ENCODE assay signal across 17 cellular contexts in genomic region chr21:14684071-14684470, GRCh38.
A peak's percentile ranks its signal among the peaks of the same experiment; 100 is the strongest.
DNase-seq lines count a peak whose midpoint lies in the region; ATAC-seq and TF ChIP-seq lines count a peak whose summit lies in the region.
"Had no signal": no experiment of that assay in that cellular context is flagged by ENCODE, and none has a peak within 500 bp of the region (broad histone marks: within the 10 kb centered on the region; RNA-seq: fewer than 3 reads in every experiment).

No MANE protein-coding gene starts in this region.

- H3K27ac Mint-ChIP-seq in IgD-negative memory B cell: peak overlapping the region; percentile 61 to 87 (median 76)
- peak overlapping the region; percentile 49 for H3K27ac Mint-ChIP-seq in nephron progenitor cell
- peak overlapping the region in 1 of 6 donors; percentile 18 for H3K27ac Mint-ChIP-seq in immature natural killer cell
- H3K27ac Mint-ChIP-seq: activated naive CD8-positive, alpha-beta T cell treated with anti-CD3 and anti-CD28 coated beads, Interleukin-2, amount 50 U/mL, for 24 hours; mesothelial cell of epicardium had no signal

- H3K4me1 Mint-ChIP-seq in IgD-negative memory B cell (peaks cover 59 to 68% (median 67%) of the 10 kb centered on the region in 3 donors), nephron progenitor cell (peaks cover 10% of the 10 kb centered on the region), immature natural killer cell (peaks cover 19 to 21% of the 10 kb centered on the region in 2 donors)
- H3K4me1 Mint-ChIP-seq: mesothelial cell of epicardium had no signal

- H3K9me3 Mint-ChIP-seq in IgD-negative memory B cell (peaks cover 0 to 2% (median 0%) of the 10 kb centered on the region in 3 donors), nephron progenitor cell (no peaks in the 10 kb centered on the region), immature natural killer cell (no peaks in the 10 kb centered on the region)
- H3K9me3 Mint-ChIP-seq: CD8-positive, alpha-beta T cell; mesothelial cell of epicardium had no signal

- DNase-seq in nephron progenitor cell: no peak
- no peak for DNase-seq in NCI-H82 (lab: John Stamatoyannopoulos, UW)
- no peak for DNase-seq in H4 (ENCODE audit: low spot score)
- DNase-seq in immature natural killer cell: no peak
- DNase-seq: activated naive CD8-positive, alpha-beta T cell treated with anti-CD3 and anti-CD28 coated beads, Interleukin-2, amount 50 U/mL, for 24 hours; activated T-cell treated with anti-CD3 and anti-CD28 coated beads for 4 hours; caudate nucleus; CD8-positive, alpha-beta T cell; foreskin melanocyte; GF-D8; GM23248; ovary; stimulated activated naive CD8-positive, alpha-beta T cell treated with anti-CD3 and anti-CD28 coated beads, Interleukin-15, Interleukin-2, amounts not matched to agents 100 U/mL and 50 U/mL, for 24 hours had no signal

- H3K4me3 Mint-ChIP-seq in IgD-negative memory B cell (peak overlapping the region; percentile 41 to 87 (median 58)), nephron progenitor cell (no peak overlapping the region), immature natural killer cell (no peak overlapping the region)
- H3K4me3 Mint-ChIP-seq: activated naive CD8-positive, alpha-beta T cell treated with anti-CD3 and anti-CD28 coated beads, Interleukin-2, amount 50 U/mL, for 24 hours; CD8-positive, alpha-beta T cell; mesothelial cell of epicardium had no signal

- H3K36me3 Mint-ChIP-seq in IgD-negative memory B cell (peaks cover 2% of the 10 kb centered on the region), nephron progenitor cell (ENCODE audit: low read depth) (peaks cover under 1% of the 10 kb centered on the region), immature natural killer cell (peaks cover 0 to 3% (median 0%) of the 10 kb centered on the region in 3 donors)
- H3K36me3 Mint-ChIP-seq: mesothelial cell of epicardium had no signal

- TF ChIP-seq CTCF in nephron progenitor cell (IDR thresholded peaks at IDR 0.05): no peak

- ATAC-seq in GM18508 (IDR thresholded peaks at IDR 0.05; ENCODE audit: insufficient read depth, unreplicated experiment) (peak; percentile 32), GM19463 (IDR thresholded peaks at IDR 0.05; ENCODE audit: unreplicated experiment) (peak; percentile 25)
- ATAC-seq: activated naive CD8-positive, alpha-beta T cell treated with anti-CD3 and anti-CD28 coated beads, Interleukin-2, amount 50 U/mL, for 24 hours; CD8-positive, alpha-beta T cell; stimulated activated naive CD8-positive, alpha-beta T cell treated with anti-CD3 and anti-CD28 coated beads, Interleukin-15, Interleukin-2, amounts not matched to agents 100 U/mL and 50 U/mL, for 24 hours had no signal

- H3K27me3 Mint-ChIP-seq in IgD-negative memory B cell: no peaks in the 10 kb centered on the region
- H3K27me3 Mint-ChIP-seq in nephron progenitor cell (ENCODE audit: low read depth, poor library complexity): no peaks in the 10 kb centered on the region
- peaks cover 0 to 5% (median 4%) of the 10 kb centered on the region in 3 donors for H3K27me3 Mint-ChIP-seq in immature natural killer cell (ENCODE audit: low read depth in 3 of 3)
- H3K27me3 Mint-ChIP-seq: activated naive CD8-positive, alpha-beta T cell treated with anti-CD3 and anti-CD28 coated beads, Interleukin-2, amount 50 U/mL, for 24 hours had no signal

Comparison
In these comparisons a context has a peak if more than half of its experiments do, and no peak if none do; other contexts are left out.
1. H3K4me3 Mint-ChIP-seq: peak in IgD-negative memory B cell (4 of 4); none in nephron progenitor cell (single experiment) and immature natural killer cell (0 of 5).